In the genomic region with DNA sequence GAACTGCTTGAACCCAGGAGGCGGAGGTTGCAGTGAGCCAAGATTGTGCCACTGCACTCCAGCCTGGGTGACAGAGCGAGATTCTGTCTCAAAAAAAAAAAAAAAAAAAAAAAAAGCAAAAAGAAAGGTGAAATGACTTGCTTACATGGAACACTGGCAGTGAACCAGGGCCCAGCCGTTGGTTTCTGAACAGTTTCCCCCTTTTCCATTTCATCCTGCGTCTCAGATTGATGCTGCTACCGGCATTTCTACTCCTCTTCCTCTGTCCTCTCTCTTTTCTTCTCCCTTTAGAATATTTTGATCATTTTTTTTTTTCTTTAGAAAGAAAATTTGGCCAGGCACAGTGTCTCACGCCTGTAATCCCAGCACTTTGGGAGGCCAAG, we compare ENCODE assay signal across 1 cellular context.
TF ChIP-seq lines count a peak whose summit lies in the region.

No MANE protein-coding gene starts in this region.

TF ChIP-seq in K562, 482 proteins besides CTCF, POLR2A, EP300 and RAD21:
- TF ChIP-seq HMGXB4 (CRISPR knock-in tag; IDR thresholded peaks at IDR 0.05) = peak; percentile 30; the same call in 1 of the 2 replicates
